In genomic region chr22:17217179-17217578, GRCh38 we compare ENCODE assay signal across 11 cellular contexts.
DNase-seq lines count a peak whose midpoint lies in the region; ATAC-seq and TF ChIP-seq lines count a peak whose summit lies in the region.
"Had no signal": no experiment of that assay in that cellular context is flagged by ENCODE, and none has a peak within 500 bp of the region (broad histone marks: within the 10 kb centered on the region; RNA-seq: fewer than 3 reads in every experiment).

No MANE protein-coding gene starts in this region.

- no peak for TF ChIP-seq CTCF in GM12865 (IDR thresholded peaks at IDR 0.05; ENCODE audit: insufficient read depth, low read depth, low read length, missing control alignments)

- peak overlapping the region; percentile 55 for H3K4me3 ChIP-seq in GM12865 (ENCODE audit: low read depth, low read length)

- H3K4me3 Mint-ChIP-seq in memory B cell = peak overlapping the region; percentile 81
- H3K4me3 Mint-ChIP-seq: neural crest cell had no signal

- H3K27ac Mint-ChIP-seq in memory B cell = peak overlapping the region; percentile 93

- DNase-seq in GM12865 (ENCODE audit: low read depth) (peak; percentile 70), T-helper 1 cell (peak in 3 of 5 donors; percentile 9 to 51 (median 12)), memory B cell (ENCODE audit: low spot score in 2 of 2) (no peak), NCI-H1092 treated with DMSO at 0.1 percent for 48 hours (lab: John Stamatoyannopoulos, UW) (no peak), C1 segment of cervical spinal cord (lab: John Stamatoyannopoulos, UW) (no peak)
- DNase-seq: activated CD4-positive, CD25-positive, alpha-beta regulatory T cell; caudate nucleus had no signal

- H3K9me3 Mint-ChIP-seq in memory B cell = peaks cover 2% of the 10 kb centered on the region
- H3K9me3 Mint-ChIP-seq: neural crest cell had no signal

- peaks cover 41% of the 10 kb centered on the region for H3K4me1 Mint-ChIP-seq in memory B cell

- peaks cover 11% of the 10 kb centered on the region for H3K36me3 Mint-ChIP-seq in memory B cell

- no peaks in the 10 kb centered on the region for H3K27me3 Mint-ChIP-seq in memory B cell

- ATAC-seq in GM21528 (IDR thresholded peaks at IDR 0.05; ENCODE audit: low FRiP score, unreplicated experiment) (peak; percentile 44), memory B cell (ENCODE audit: low read depth) (peak; percentile 35), GM21526 (IDR thresholded peaks at IDR 0.05; ENCODE audit: low FRiP score, unreplicated experiment) (no peak), HG03521 (IDR thresholded peaks at IDR 0.05; ENCODE audit: unreplicated experiment) (no peak)

Comparison
In these comparisons a context has a peak if more than half of its experiments do, and no peak if none do; other contexts are left out.
1. DNase-seq: peak in GM12865 (single experiment) and T-helper 1 cell (3 of 5); none in memory B cell (0 of 2), NCI-H1092 treated with DMSO at 0.1 percent for 48 hours (single experiment) and C1 segment of cervical spinal cord (0 of 14).
2. ATAC-seq: peak in GM21528 (single experiment) and memory B cell (single experiment); none in GM21526 (single experiment) and HG03521 (single experiment).